Comparison of ENCODE assay signal across 10 cellular contexts in genomic region chr6:88761237-88762031, GRCh38.
DNase-seq lines count a peak whose midpoint lies in the region; ATAC-seq and TF ChIP-seq lines count a peak whose summit lies in the region.
"Had no signal": no experiment of that assay in that cellular context is flagged by ENCODE, and none has a peak within 500 bp of the region (broad histone marks: within the 10 kb centered on the region; RNA-seq: fewer than 3 reads in every experiment).

No MANE protein-coding gene starts in this region.

- H3K27ac ChIP-seq in breast epithelium (no peak overlapping the region), left ventricle myocardium inferior (replicated peaks) (no peak overlapping the region)

- no peak for TF ChIP-seq CTCF in breast epithelium (IDR thresholded peaks at IDR 0.05)
- no peak for TF ChIP-seq CTCF in left ventricle myocardium inferior (IDR thresholded peaks at IDR 0.05; ENCODE audit: borderline replicate concordance)

- H3K4me3 Mint-ChIP-seq in activated T-cell treated with anti-CD3 and anti-CD28 coated beads, Interleukin-2, amount 50 U/mL, for 24 hours: no peak overlapping the region
- H3K4me3 Mint-ChIP-seq: T-helper 2 cell treated with Interferon-gamma antibody and Interleukin-4, amounts not matched to agents 5 μg/mL and 100 μg/mL, for 36 hours had no signal

- no peaks in the 10 kb centered on the region for H3K27me3 ChIP-seq in breast epithelium
- H3K27me3 ChIP-seq in left ventricle myocardium inferior (ENCODE audit: low read depth): no peaks in the 10 kb centered on the region

- H3K27me3 Mint-ChIP-seq in activated T-cell treated with anti-CD3 and anti-CD28 coated beads, Interleukin-2, amount 50 U/mL, for 24 hours: no peaks in the 10 kb centered on the region

- H3K9me3 ChIP-seq in breast epithelium (no peaks in the 10 kb centered on the region), left ventricle myocardium inferior (replicated peaks) (no peaks in the 10 kb centered on the region)

- ATAC-seq in GM18517 (IDR thresholded peaks at IDR 0.05; ENCODE audit: unreplicated experiment) (peak; percentile 71), GM21526 (IDR thresholded peaks at IDR 0.05; ENCODE audit: low FRiP score, unreplicated experiment) (peak; percentile 50), HG03432 (IDR thresholded peaks at IDR 0.05; ENCODE audit: unreplicated experiment) (peak; percentile 75)

- H3K4me1 ChIP-seq in breast epithelium: no peaks in the 10 kb centered on the region
- no peaks in the 10 kb centered on the region for H3K4me1 ChIP-seq in left ventricle myocardium inferior

- peaks cover 12% of the 10 kb centered on the region for H3K4me1 Mint-ChIP-seq in activated T-cell treated with anti-CD3 and anti-CD28 coated beads, Interleukin-2, amount 50 U/mL, for 24 hours (ENCODE audit: low read depth)

- H3K36me3 ChIP-seq in breast epithelium (no peaks in the 10 kb centered on the region), left ventricle myocardium inferior (no peaks in the 10 kb centered on the region)

- H3K27ac Mint-ChIP-seq in activated T-cell treated with anti-CD3 and anti-CD28 coated beads, Interleukin-2, amount 50 U/mL, for 24 hours: no peak overlapping the region
- H3K27ac Mint-ChIP-seq: T-helper 2 cell treated with Interferon-gamma antibody and Interleukin-4, amounts not matched to agents 5 μg/mL and 100 μg/mL, for 36 hours had no signal

- H3K9me3 Mint-ChIP-seq in activated T-cell treated with anti-CD3 and anti-CD28 coated beads, Interleukin-2, amount 50 U/mL, for 24 hours: no peaks in the 10 kb centered on the region
- H3K9me3 Mint-ChIP-seq: T-helper 2 cell treated with Interferon-gamma antibody and Interleukin-4, amounts not matched to agents 5 μg/mL and 100 μg/mL, for 36 hours had no signal

- TF ChIP-seq POLR2A in breast epithelium (IDR thresholded peaks at IDR 0.05): no peak

- H3K4me3 ChIP-seq in breast epithelium (no peak overlapping the region), left ventricle myocardium inferior (no peak overlapping the region)

- intact Hi-C loops in breast epithelium (cut with DNase I; ENCODE audit: low total_unique reads) (no loop called here), left ventricle myocardium inferior (cut with micrococcal nuclease) (no loop called here)

- DNase-seq in iPS-NIHi7 (ENCODE audit: extremely low spot score) (peak; percentile 15), NCI-H1694 (lab: John Stamatoyannopoulos, UW) (no peak), breast epithelium (ENCODE audit: low spot score in 2 of 2) (no peak), left ventricle myocardium inferior (no peak)
- DNase-seq in activated T-cell treated with anti-CD3 and anti-CD28 coated beads, Interleukin-2, amount 50 U/mL, for 24 hours: no peak
- DNase-seq: NCI-H1105 treated with DMSO at 0.1 percent for 48 hours had no signal

- H3K36me3 Mint-ChIP-seq in activated T-cell treated with anti-CD3 and anti-CD28 coated beads, Interleukin-2, amount 50 U/mL, for 24 hours (ENCODE audit: low read depth): peaks cover 27% of the 10 kb centered on the region
